Comparison of ENCODE assay signal across 8 cellular contexts in the genomic region with DNA sequence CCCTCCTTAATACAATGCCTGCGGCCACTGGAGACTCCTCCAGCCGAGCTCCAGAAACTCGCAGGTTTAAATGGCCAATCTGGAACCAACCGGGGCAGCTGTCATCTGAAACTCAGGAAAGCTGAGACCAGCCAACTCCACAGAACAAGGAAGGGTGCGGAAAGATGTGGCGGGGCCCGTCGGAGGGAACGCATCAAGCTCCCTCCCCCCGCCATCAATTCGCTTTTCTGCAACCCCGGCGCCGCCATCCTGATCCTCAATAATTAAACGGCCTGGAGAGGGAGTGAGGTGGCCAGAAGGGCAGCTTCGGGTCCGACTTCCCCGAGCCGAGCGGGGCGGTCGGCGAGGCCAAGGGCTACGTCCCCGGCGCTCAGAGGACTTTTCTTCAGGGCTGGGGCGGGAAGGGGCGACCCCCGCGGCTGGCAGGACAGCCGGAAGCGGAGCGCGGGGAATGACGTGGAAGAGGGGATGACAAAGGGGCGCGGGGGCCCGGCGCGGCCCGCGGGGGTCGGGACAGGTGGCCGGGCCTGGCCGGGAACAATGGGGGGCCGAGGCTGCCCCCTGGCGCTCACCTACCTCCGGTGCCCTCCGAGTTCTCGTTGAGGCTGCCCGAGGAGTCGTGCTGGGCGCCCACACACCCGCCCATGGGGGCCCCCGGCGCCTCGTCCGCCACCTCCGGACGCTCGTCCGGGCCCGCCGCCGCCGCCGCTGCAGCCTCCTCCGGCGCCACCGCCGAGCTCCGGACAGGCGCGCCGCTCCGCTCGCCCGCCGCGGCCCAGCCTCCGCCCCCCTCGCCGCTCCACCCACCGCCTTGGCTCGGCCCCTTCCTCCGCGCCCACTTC. TPM values are rescaled to one million over a fixed set of nuclear protein-coding genes. Genes with fewer than 3 reads are reported as not detected.
DNase-seq lines count a peak whose midpoint lies in the region; ATAC-seq and TF ChIP-seq lines count a peak whose summit lies in the region.

A gene with protein sequence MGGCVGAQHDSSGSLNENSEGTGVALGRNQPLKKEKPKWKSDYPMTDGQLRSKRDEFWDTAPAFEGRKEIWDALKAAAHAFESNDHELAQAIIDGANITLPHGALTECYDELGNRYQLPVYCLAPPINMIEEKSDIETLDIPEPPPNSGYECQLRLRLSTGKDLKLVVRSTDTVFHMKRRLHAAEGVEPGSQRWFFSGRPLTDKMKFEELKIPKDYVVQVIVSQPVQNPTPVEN (minus strand): TSS at position 745 of the 842 bp plus-strand sequence. CDS start 99 bp downstream, at position 646.

- no peaks in the 10 kb centered on the region for H3K36me3 ChIP-seq in CD4-positive, alpha-beta memory T cell (ENCODE audit: insufficient read depth, low read length)
- H3K36me3 ChIP-seq in OCI-LY7 (ENCODE audit: insufficient read depth, low read length) (peaks cover 11% of the 10 kb centered on the region), fibroblast of lung (ENCODE audit: control insufficient read depth, insufficient read depth, low read length) (no peaks in the 10 kb centered on the region)
- no peaks in the 10 kb centered on the region for H3K36me3 ChIP-seq in naive thymus-derived CD4-positive, alpha-beta T cell (ENCODE audit: control insufficient read depth in 2 of 3, insufficient read depth in 3 of 3, low read length in 3 of 3)

- peak; percentile 67; the same call in 1 of the 2 replicates for TF ChIP-seq CTCF in OCI-LY7 (conservative IDR thresholded peaks at IDR 0.05; ENCODE audit: low read length)
- TF ChIP-seq CTCF in fibroblast of lung (conservative IDR thresholded peaks at IDR 0.05 in 1 of 2, IDR thresholded peaks at IDR 0.05 in 1 of 2; ENCODE audit: low read depth in 1 of 2, low read length in 2 of 2), result peak; percentile 26 to 35

- peak within 1 kb of the TSS; percentile 89 to 93 (median 91) for H3K4me3 Mint-ChIP-seq in CD4-positive, alpha-beta memory T cell
- H3K4me3 Mint-ChIP-seq in naive thymus-derived CD4-positive, alpha-beta T cell, result peak within 1 kb of the TSS; percentile 85 to 94 (median 90)
- H3K4me3 Mint-ChIP-seq in stimulated activated naive B cell treated with anti-CD40 and anti-IgM and Interleukin-4, amounts not matched to agents 10 μg/mL and 1 μg/mL and 100 μg/mL, for 72 hours, result peak within 1 kb of the TSS; percentile 92 to 94

- no peaks in the 10 kb centered on the region for H3K9me3 Mint-ChIP-seq in CD4-positive, alpha-beta memory T cell
- H3K9me3 Mint-ChIP-seq in naive thymus-derived CD4-positive, alpha-beta T cell, result no peaks in the 10 kb centered on the region
- peaks cover 0 to 1% of the 10 kb centered on the region in 2 donors for H3K9me3 Mint-ChIP-seq in stimulated activated naive B cell treated with anti-CD40 and anti-IgM and Interleukin-4, amounts not matched to agents 10 μg/mL and 1 μg/mL and 100 μg/mL, for 72 hours

- no peaks in the 10 kb centered on the region for H3K9me2 ChIP-seq in OCI-LY7 (ENCODE audit: insufficient read depth, low read length)

- intact Hi-C loops in CD4-positive, alpha-beta memory T cell (cut with micrococcal nuclease), result loop anchor here (1.0 to 5.0 kb wide), 5 partner anchors 177 to 1334 kb away; a partner anchor contains a TSS
- intact Hi-C loops in OCI-LY7 (cut with micrococcal nuclease; ENCODE audit: unreplicated experiment), result loop anchor here (2.0 to 5.0 kb wide), 2 partner anchors 94 to 276 kb away; a partner anchor contains a TSS
- intact Hi-C loops in naive thymus-derived CD4-positive, alpha-beta T cell (cut with micrococcal nuclease), result loop anchor here (1.0 to 10.0 kb wide), 12 partner anchors 10 to 896 kb away; a partner anchor contains a TSS

- H3K9me3 ChIP-seq in CD4-positive, alpha-beta memory T cell (ENCODE audit: control insufficient read depth in 1 of 2, low read length in 2 of 2), result no peaks in the 10 kb centered on the region
- no peaks in the 10 kb centered on the region for H3K9me3 ChIP-seq in OCI-LY7 (ENCODE audit: low read length)
- H3K9me3 ChIP-seq in fibroblast of lung (ENCODE audit: control insufficient read depth, insufficient read depth, low read depth, low read length), result no peaks in the 10 kb centered on the region
- no peaks in the 10 kb centered on the region for H3K9me3 ChIP-seq in naive thymus-derived CD4-positive, alpha-beta T cell (ENCODE audit: control insufficient read depth in 2 of 3, low read length in 3 of 3)

- H3K4me1 Mint-ChIP-seq in CD4-positive, alpha-beta memory T cell, result peaks cover 14 to 34% (median 21%) of the 10 kb centered on the region in 4 donors
- H3K4me1 Mint-ChIP-seq in naive thymus-derived CD4-positive, alpha-beta T cell, result peaks cover 10 to 34% (median 29%) of the 10 kb centered on the region in 7 donors
- H3K4me1 Mint-ChIP-seq in stimulated activated naive B cell treated with anti-CD40 and anti-IgM and Interleukin-4, amounts not matched to agents 10 μg/mL and 1 μg/mL and 100 μg/mL, for 72 hours, result peaks cover 6 to 30% of the 10 kb centered on the region in 2 donors

- CTCF ChIA-PET in CD4-positive, alpha-beta memory T cell (lab: Charles Lee; ENCODE audit: partially characterized antibody), result interaction anchor here (0.9 to 2.9 kb wide), 12 partner anchors 9 to 374 kb away, joined by 3 to 34 read pairs (median 6); a partner anchor contains a TSS
- CTCF ChIA-PET in OCI-LY7 (lab: Charles Lee; ENCODE audit: unreplicated experiment), result interaction anchor here (0.8 kb wide), 2 partner anchors 96 to 372 kb away, joined by 3 read pairs; no protein-coding TSS in a partner anchor
- CTCF ChIA-PET in naive thymus-derived CD4-positive, alpha-beta T cell (lab: Charles Lee), result interaction anchor here (0.6 to 1.3 kb wide), 4 partner anchors 16 to 464 kb away, joined by 3 to 4 read pairs (median 4); no protein-coding TSS in a partner anchor

- H3K4me1 ChIP-seq in CD4-positive, alpha-beta memory T cell (ENCODE audit: insufficient read depth, low read length), result peaks cover 26% of the 10 kb centered on the region
- peaks cover 25% of the 10 kb centered on the region for H3K4me1 ChIP-seq in OCI-LY7 (ENCODE audit: insufficient read depth, low read length, poor library complexity, severe bottlenecking)
- peaks cover 3% of the 10 kb centered on the region for H3K4me1 ChIP-seq in fibroblast of lung (ENCODE audit: control insufficient read depth, extremely low read depth, insufficient read depth, low read length)
- H3K4me1 ChIP-seq in naive thymus-derived CD4-positive, alpha-beta T cell (ENCODE audit: control insufficient read depth in 2 of 2, insufficient read depth in 2 of 2, low read length in 2 of 2), result peaks cover 11 to 13% of the 10 kb centered on the region in 2 donors

- H3K79me2 ChIP-seq in OCI-LY7 (ENCODE audit: insufficient read depth, low read depth, low read length) (peaks cover 42% of the 10 kb centered on the region), fibroblast of lung (ENCODE audit: control insufficient read depth, insufficient read depth, low read length) (peaks cover 49% of the 10 kb centered on the region)

- H3K4me3 ChIP-seq in CD4-positive, alpha-beta memory T cell (ENCODE audit: low read length in 2 of 2), result peak within 1 kb of the TSS; percentile 47 to 71
- peak within 1 kb of the TSS; percentile 94 for H3K4me3 ChIP-seq in OCI-LY7 (ENCODE audit: low read depth, low read length, poor library complexity, severe bottlenecking)
- peak within 1 kb of the TSS; percentile 85 to 96 (median 93) for H3K4me3 ChIP-seq in fibroblast of lung (replicated peaks in 1 of 4; ENCODE audit: control extremely low read depth in 1 of 4, insufficient read depth in 1 of 4, low read depth in 3 of 4, low read length in 4 of 4)
- H3K4me3 ChIP-seq in naive thymus-derived CD4-positive, alpha-beta T cell (ENCODE audit: low read length), result peak within 1 kb of the TSS; percentile 73

- BruUV-seq in OCI-LY7 (replicated peaks; lab: Mats Ljungman, UMichigan), result no TSS peak

- H3K27me3 Mint-ChIP-seq in CD4-positive, alpha-beta memory T cell, result no peaks in the 10 kb centered on the region
- H3K27me3 Mint-ChIP-seq in naive thymus-derived CD4-positive, alpha-beta T cell, result peaks cover 0 to 24% (median 0%) of the 10 kb centered on the region in 5 donors
- no peaks in the 10 kb centered on the region for H3K27me3 Mint-ChIP-seq in stimulated activated naive B cell treated with anti-CD40 and anti-IgM and Interleukin-4, amounts not matched to agents 10 μg/mL and 1 μg/mL and 100 μg/mL, for 72 hours

- H4K20me1 ChIP-seq in OCI-LY7 (ENCODE audit: insufficient read depth, low read length) (peaks cover 10% of the 10 kb centered on the region; the same call in 1 of the 2 replicates), fibroblast of lung (ENCODE audit: control insufficient read depth, extremely low read depth, insufficient read depth, low read length) (no peaks in the 10 kb centered on the region)

- POLR2A ChIA-PET in CD4-positive, alpha-beta memory T cell (lab: Charles Lee; ENCODE audit: partially characterized antibody), result interaction anchor here (1.0 to 1.9 kb wide), 9 partner anchors 9 to 277 kb away, joined by 3 to 11 read pairs (median 4); a partner anchor contains a TSS
- POLR2A ChIA-PET in OCI-LY7 (lab: Charles Lee), result interaction anchor here (0.8 to 1.5 kb wide), 7 partner anchors 9 to 277 kb away, joined by 3 to 4 read pairs (median 3); a partner anchor contains a TSS
- POLR2A ChIA-PET in naive thymus-derived CD4-positive, alpha-beta T cell (lab: Charles Lee), result interaction anchor here (0.8 to 3.1 kb wide), 4 partner anchors 109 to 894 kb away, joined by 3 to 11 read pairs (median 4); a partner anchor contains a TSS

- DNase-seq in CD4-positive, alpha-beta memory T cell, result peak; percentile 72 to 82 (median 76)
- peak; percentile 82 for DNase-seq in OCI-LY7 (ENCODE audit: low spot score)
- DNase-seq in activated T-helper 1 cell treated with anti-CD3 and anti-CD28 coated beads, Interleukin-2, amount 50 U/mL, for 16 hours (ENCODE audit: low read depth in 1 of 2, low spot score in 1 of 2), result peak; percentile 49 to 62
- peak; percentile 76 to 77 for DNase-seq in fibroblast of lung (ENCODE audit: low read depth in 2 of 2)
- DNase-seq in naive thymus-derived CD4-positive, alpha-beta T cell, result peak in 7 of 9 donors; percentile 51 to 84 (median 67)
- peak; percentile 78 for DNase-seq in stimulated activated naive B cell treated with anti-CD40 and anti-IgM and Interleukin-4, amounts not matched to agents 10 μg/mL and 1 μg/mL and 100 μg/mL, for 72 hours

- peak; percentile 91 for ATAC-seq in GM19438 (IDR thresholded peaks at IDR 0.05; ENCODE audit: low read depth, unreplicated experiment)
- ATAC-seq in HG03558 (IDR thresholded peaks at IDR 0.05; ENCODE audit: extremely low read depth, unreplicated experiment), result peak; percentile 73
- peak; percentile 89 for ATAC-seq in naive thymus-derived CD4-positive, alpha-beta T cell
- peak; percentile 89 to 92 for ATAC-seq in stimulated activated naive B cell treated with anti-CD40 and anti-IgM and Interleukin-4, amounts not matched to agents 10 μg/mL and 1 μg/mL and 100 μg/mL, for 72 hours (replicated peaks)

- peak within 1 kb of the TSS; percentile 80 to 96 (median 87) for H3K27ac Mint-ChIP-seq in CD4-positive, alpha-beta memory T cell
- H3K27ac Mint-ChIP-seq in naive thymus-derived CD4-positive, alpha-beta T cell, result peak within 1 kb of the TSS; percentile 67 to 94 (median 75)
- H3K27ac Mint-ChIP-seq in stimulated activated naive B cell treated with anti-CD40 and anti-IgM and Interleukin-4, amounts not matched to agents 10 μg/mL and 1 μg/mL and 100 μg/mL, for 72 hours, result peak within 1 kb of the TSS; percentile 91

- H2AFZ ChIP-seq in OCI-LY7 (ENCODE audit: low read length) (peak within 1 kb of the TSS; percentile 96), fibroblast of lung (ENCODE audit: low read length) (peak within 1 kb of the TSS; percentile 86)

- peak within 1 kb of the TSS; percentile 82 for H3K9ac ChIP-seq in fibroblast of lung (ENCODE audit: insufficient read depth, low read length)

- peak within 1 kb of the TSS; percentile 62 for H3K27ac ChIP-seq in CD4-positive, alpha-beta memory T cell (ENCODE audit: low read depth, low read length)
- H3K27ac ChIP-seq in OCI-LY7 (ENCODE audit: low read depth, low read length, poor library complexity, severe bottlenecking), result peak within 1 kb of the TSS; percentile 44
- H3K27ac ChIP-seq in fibroblast of lung (ENCODE audit: insufficient read depth, low read length), result peak within 1 kb of the TSS; percentile 90
- H3K27ac ChIP-seq in naive thymus-derived CD4-positive, alpha-beta T cell (ENCODE audit: low read depth, low read length), result peak within 1 kb of the TSS; percentile 61

- no peaks in the 10 kb centered on the region for H3K27me3 ChIP-seq in CD4-positive, alpha-beta memory T cell (ENCODE audit: insufficient read depth, low read length)
- H3K27me3 ChIP-seq in fibroblast of lung (ENCODE audit: control insufficient read depth, insufficient read depth, low read length), result no peaks in the 10 kb centered on the region
- no peaks in the 10 kb centered on the region for H3K27me3 ChIP-seq in naive thymus-derived CD4-positive, alpha-beta T cell (ENCODE audit: control insufficient read depth in 2 of 2, insufficient read depth in 2 of 2, low read length in 2 of 2)

- H3K4me2 ChIP-seq in OCI-LY7 (ENCODE audit: low read length) (peak within 1 kb of the TSS; percentile 92), fibroblast of lung (ENCODE audit: extremely low read depth, insufficient read depth, low read length) (peak within 1 kb of the TSS; percentile 81)

- peaks cover 0 to 4% of the 10 kb centered on the region in 2 donors for H3K36me3 Mint-ChIP-seq in CD4-positive, alpha-beta memory T cell
- H3K36me3 Mint-ChIP-seq in naive thymus-derived CD4-positive, alpha-beta T cell, result peaks cover 0 to 4% (median 0%) of the 10 kb centered on the region in 5 donors
- peaks cover 2 to 7% of the 10 kb centered on the region in 2 donors for H3K36me3 Mint-ChIP-seq in stimulated activated naive B cell treated with anti-CD40 and anti-IgM and Interleukin-4, amounts not matched to agents 10 μg/mL and 1 μg/mL and 100 μg/mL, for 72 hours

RNA-seq across cellular contexts. Expression of the gene that starts here (rescaled TPM):
- total RNA-seq in CD4-positive, alpha-beta memory T cell, result 1 to 10 TPM; 6.3 TPM
- polyA plus RNA-seq in CD4-positive, alpha-beta memory T cell, result 1 to 10 TPM; 2.2 to 5.8 TPM
- 14.7 and 16.0 TPM in 2 replicates for total RNA-seq in OCI-LY7 (2014; rRNA removed; shearing (Covaris generic))
- total RNA-seq in OCI-LY7 (2022), result 19.4 and 19.8 TPM in 2 replicates
- total RNA-seq in fibroblast of lung, result 24.9 and 26.7 TPM in 2 replicates
- polyA plus RNA-seq in fibroblast of lung, result 22.6 and 29.8 TPM in 2 replicates
- polyA plus RNA-seq in fibroblast of lung (2012), result 16.8 and 21.0 TPM in 2 replicates
- 3.3 and 3.5 TPM in 2 replicates for polyA minus RNA-seq in fibroblast of lung (ENCODE audit: low replicate concordance)
- total RNA-seq in naive thymus-derived CD4-positive, alpha-beta T cell, result 1 to 10 TPM; 2.3 to 8.3 (median 5.9) TPM
- 1 to 10 TPM; 2.5 to 4.0 TPM for polyA plus RNA-seq in naive thymus-derived CD4-positive, alpha-beta T cell

Comparison
In these comparisons a context has a peak if more than half of its experiments do, and no peak if none do; other contexts are left out.
1. Peak in every context shown above with its lines: DNase-seq, ATAC-seq, H3K4me3 ChIP-seq and H3K27ac ChIP-seq.